ENCODE assay signal across 17 cellular contexts in the genomic region with DNA sequence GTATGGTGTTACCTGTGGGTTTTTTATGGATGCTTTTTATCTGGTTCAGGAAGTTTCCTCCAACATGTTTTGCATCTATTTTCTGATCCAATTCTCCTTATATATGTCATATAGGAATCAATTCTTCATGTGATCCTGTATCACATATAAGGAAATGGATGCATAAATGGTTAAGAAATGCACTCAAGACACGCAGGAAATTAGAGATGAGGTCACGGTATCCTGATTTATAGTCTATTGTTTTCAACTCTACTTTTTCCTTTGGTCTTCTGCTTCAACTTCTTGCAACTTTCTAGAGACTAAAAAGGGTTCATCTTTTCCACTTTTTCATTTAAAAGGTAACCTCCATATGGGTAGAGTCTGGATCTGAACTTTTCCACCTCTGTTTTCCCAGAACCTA. TPM values are rescaled to one million over a fixed set of nuclear protein-coding genes. Genes with fewer than 3 reads are reported as not detected.
DNase-seq lines count a peak whose midpoint lies in the region; ATAC-seq, FAIRE-seq and TF ChIP-seq lines count a peak whose summit lies in the region.
"Had no signal": no experiment of that assay in that cellular context is flagged by ENCODE, and none has a peak within 500 bp of the region (broad histone marks: within the 10 kb centered on the region; RNA-seq: fewer than 3 reads in every experiment).

No MANE protein-coding gene starts in this region.

- H3K4me1 Mint-ChIP-seq in osteocyte (ENCODE audit: unreplicated experiment) = peaks cover 22% of the 10 kb centered on the region
- H3K4me1 Mint-ChIP-seq in stimulated activated naive B cell treated with anti-CD40 and anti-IgM and Interleukin-4, amounts not matched to agents 10 μg/mL and 1 μg/mL and 100 μg/mL, for 72 hours = peaks cover 16 to 19% of the 10 kb centered on the region in 2 donors

- no peaks in the 10 kb centered on the region for H3K36me3 ChIP-seq in ascending aorta
- no peaks in the 10 kb centered on the region for H3K36me3 ChIP-seq in H7 (replicated peaks; ENCODE audit: control insufficient read depth, insufficient read depth, low read length)
- H3K36me3 ChIP-seq: HAP-1 had no signal

- H3K27me3 ChIP-seq in ascending aorta (no peaks in the 10 kb centered on the region), H7 (ENCODE audit: control insufficient read depth, insufficient read depth, low read length) (no peaks in the 10 kb centered on the region)
- H3K27me3 ChIP-seq: BLaER1 treated with 17β-estradiol and CSF1 and Interleukin-3, amounts not matched to agents 10 nM and 100 nM had no signal

- H3K4me3 Mint-ChIP-seq in osteocyte (ENCODE audit: unreplicated experiment) = no peak overlapping the region
- no peak overlapping the region for H3K4me3 Mint-ChIP-seq in stimulated activated naive B cell treated with anti-CD40 and anti-IgM and Interleukin-4, amounts not matched to agents 10 μg/mL and 1 μg/mL and 100 μg/mL, for 72 hours
- H3K4me3 Mint-ChIP-seq: CD4-positive, alpha-beta T cell had no signal

- peak; percentile 57 for FAIRE-seq in GM19239 (lab: Jason Lieb, UNC)
- FAIRE-seq: G401.6, GM12891 had no signal

- ATAC-seq in stimulated activated naive B cell treated with anti-CD40 and anti-IgM and Interleukin-4, amounts not matched to agents 10 μg/mL and 1 μg/mL and 100 μg/mL, for 72 hours (replicated peaks) = no peak

- TF ChIP-seq CTCF in ascending aorta (IDR thresholded peaks at IDR 0.05) (no peak), osteocyte (IDR thresholded peaks at IDR 0.05) (no peak)

- H3K9me3 ChIP-seq in ascending aorta = no peaks in the 10 kb centered on the region
- H3K9me3 ChIP-seq: HAP-1 had no signal

- no peaks in the 10 kb centered on the region for H3K9me3 Mint-ChIP-seq in osteocyte (ENCODE audit: unreplicated experiment)
- no peaks in the 10 kb centered on the region for H3K9me3 Mint-ChIP-seq in stimulated activated naive B cell treated with anti-CD40 and anti-IgM and Interleukin-4, amounts not matched to agents 10 μg/mL and 1 μg/mL and 100 μg/mL, for 72 hours
- H3K9me3 Mint-ChIP-seq: CD4-positive, alpha-beta T cell had no signal

- DNase-seq in GM19239 (ENCODE audit: insufficient read length, low spot score) = no peak
- DNase-seq in ascending aorta (ENCODE audit: low spot score in 2 of 2) = no peak
- peak; percentile 51 for DNase-seq in dermis blood vessel endothelial cell
- DNase-seq in osteocyte (ENCODE audit: extremely low spot score, unreplicated experiment) = no peak
- no peak for DNase-seq in H7
- DNase-seq in stimulated activated naive B cell treated with anti-CD40 and anti-IgM and Interleukin-4, amounts not matched to agents 10 μg/mL and 1 μg/mL and 100 μg/mL, for 72 hours = no peak
- DNase-seq in DMS 273 treated with DMSO at 0.1 percent for 48 hours (lab: John Stamatoyannopoulos, UW) = no peak
- DNase-seq: Calu3; CD4-positive, alpha-beta T cell; DMS79; GOT3; IMR-90; KBM-7 had no signal

- H3K27ac ChIP-seq in ascending aorta = peak overlapping the region; percentile 11 to 59
- H3K27ac ChIP-seq: BLaER1 treated with 17β-estradiol and CSF1 and Interleukin-3, amounts not matched to agents 10 nM and 100 nM had no signal

- H3K36me3 Mint-ChIP-seq in osteocyte (ENCODE audit: unreplicated experiment) = peaks cover 3% of the 10 kb centered on the region
- peaks cover 3 to 9% of the 10 kb centered on the region in 2 donors for H3K36me3 Mint-ChIP-seq in stimulated activated naive B cell treated with anti-CD40 and anti-IgM and Interleukin-4, amounts not matched to agents 10 μg/mL and 1 μg/mL and 100 μg/mL, for 72 hours

- H3K4me3 ChIP-seq in ascending aorta = no peak overlapping the region
- H3K4me3 ChIP-seq in H7 (ENCODE audit: insufficient read depth, low read depth, low read length) = no peak overlapping the region
- H3K4me3 ChIP-seq: BLaER1 treated with 17β-estradiol and CSF1 and Interleukin-3, amounts not matched to agents 10 nM and 100 nM; HAP-1 had no signal

- intact Hi-C loops in ascending aorta (cut with DNase I) = no loop called here

- H3K27me3 Mint-ChIP-seq in osteocyte (ENCODE audit: unreplicated experiment) = no peaks in the 10 kb centered on the region
- H3K27me3 Mint-ChIP-seq in stimulated activated naive B cell treated with anti-CD40 and anti-IgM and Interleukin-4, amounts not matched to agents 10 μg/mL and 1 μg/mL and 100 μg/mL, for 72 hours = no peaks in the 10 kb centered on the region
- H3K27me3 Mint-ChIP-seq: CD4-positive, alpha-beta T cell had no signal

- H3K27ac Mint-ChIP-seq in osteocyte (ENCODE audit: unreplicated experiment) = peak overlapping the region; percentile 52
- H3K27ac Mint-ChIP-seq in stimulated activated naive B cell treated with anti-CD40 and anti-IgM and Interleukin-4, amounts not matched to agents 10 μg/mL and 1 μg/mL and 100 μg/mL, for 72 hours = no peak overlapping the region
- H3K27ac Mint-ChIP-seq: CD4-positive, alpha-beta T cell had no signal

- H3K4me1 ChIP-seq in ascending aorta = peaks cover 0 to 3% of the 10 kb centered on the region in 2 donors
- H3K4me1 ChIP-seq: HAP-1 had no signal

RNA-seq across cellular contexts. Expression of a gene that starts 33.6 kb away (rescaled TPM):
- total RNA-seq in ascending aorta (29.6 TPM), dermis blood vessel endothelial cell (80.6 and 85.4 TPM in 2 replicates), osteocyte (78.7 and 79.4 TPM in 2 replicates)
- 15.1 and 16.6 TPM in 2 replicates for total RNA-seq in H7 (2014; rRNA removed; shearing (Covaris generic))
